ENCODE assay signal across 6 cellular contexts in the genomic region with DNA sequence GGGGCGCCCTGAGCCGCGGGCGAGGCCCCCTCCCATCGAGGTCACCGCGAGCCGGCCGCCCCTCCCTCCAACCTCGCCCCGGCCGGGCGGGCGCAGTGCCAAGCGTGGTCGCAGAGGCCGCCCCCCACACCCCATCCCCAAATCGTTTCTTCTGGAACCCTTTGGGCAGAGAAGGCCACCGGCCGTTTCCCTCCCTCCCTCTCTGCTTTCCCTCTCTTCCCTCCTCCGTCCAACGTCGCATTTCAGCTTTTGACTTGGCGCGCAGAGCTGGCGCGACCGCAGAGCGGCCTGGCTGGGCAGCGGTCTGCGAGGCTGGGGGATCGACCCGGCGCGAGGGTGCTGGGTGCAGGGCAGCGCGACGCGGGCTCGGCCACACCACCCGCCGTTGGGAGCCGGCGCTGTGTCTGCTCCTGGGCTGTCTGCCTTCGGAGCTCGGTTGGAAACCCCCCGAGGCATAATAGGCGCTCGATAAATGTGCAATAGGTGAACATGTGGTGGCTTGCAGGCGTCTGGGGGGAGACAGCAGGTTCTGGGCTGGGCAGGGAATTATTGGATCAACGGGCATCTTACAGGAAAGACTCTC. TPM values are rescaled to one million over a fixed set of nuclear protein-coding genes. Genes with fewer than 3 reads are reported as not detected.
DNase-seq lines count a peak whose midpoint lies in the region; ATAC-seq and TF ChIP-seq lines count a peak whose summit lies in the region.

No MANE protein-coding gene starts in this region.

- intact Hi-C loops in prostate gland (cut with DNase I) = no loop called here

- H3K36me3 Mint-ChIP-seq in chondrocyte (ENCODE audit: low read depth) = no peaks in the 10 kb centered on the region

- peak overlapping the region; percentile 45 to 55 for H3K27ac ChIP-seq in prostate gland

- peak overlapping the region; percentile 70 for H3K4me3 Mint-ChIP-seq in chondrocyte (ENCODE audit: unreplicated experiment)

- H3K4me3 ChIP-seq in LNCaP clone FGC (ENCODE audit: low read depth, low read length) (peak overlapping the region; percentile 42), prostate gland (peak overlapping the region; percentile 36 to 49)

- H3K4me1 Mint-ChIP-seq in chondrocyte (ENCODE audit: low read depth) = peaks cover 27% of the 10 kb centered on the region

- no peaks in the 10 kb centered on the region for H3K9me3 ChIP-seq in prostate gland

- H3K4me1 ChIP-seq in prostate gland (replicated peaks) = peaks cover 7% of the 10 kb centered on the region

- DNase-seq in AG20443 (ENCODE audit: low spot score) (peak; percentile 40), LNCaP clone FGC (ENCODE audit: low read depth) (no peak), chondrocyte (ENCODE audit: low spot score) (peak; percentile 64), prostate gland (ENCODE audit: low spot score) (peak; percentile 56), SKM-1 treated with dmso at 0.1 percent for 144 hours (lab: John Stamatoyannopoulos, UW; ENCODE audit: unreplicated experiment) (no peak)

- peak overlapping the region; percentile 12 for H3K27ac Mint-ChIP-seq in chondrocyte (ENCODE audit: unreplicated experiment)

- H3K36me3 ChIP-seq in prostate gland = no peaks in the 10 kb centered on the region

- ATAC-seq in GM18909 (IDR thresholded peaks at IDR 0.05; ENCODE audit: poor library complexity, unreplicated experiment) = no peak

- no peaks in the 10 kb centered on the region for H3K9me3 Mint-ChIP-seq in chondrocyte (ENCODE audit: low read depth)

- TF ChIP-seq POLR2A in prostate gland (IDR thresholded peaks at IDR 0.05) = no peak

- TF ChIP-seq CTCF in LNCaP clone FGC (IDR thresholded peaks at IDR 0.05; ENCODE audit: control insufficient read depth, extremely low read depth, insufficient read depth) = no peak
- no peak for TF ChIP-seq CTCF in chondrocyte (IDR thresholded peaks at IDR 0.05)
- TF ChIP-seq CTCF in prostate gland (IDR thresholded peaks at IDR 0.05) = no peak

- H3K27me3 Mint-ChIP-seq in chondrocyte (ENCODE audit: low read depth) = no peaks in the 10 kb centered on the region

- WGBS in prostate gland = under 1% methylated on average over 48 of the region's 51 CpGs

- H3K27me3 ChIP-seq in prostate gland (replicated peaks; ENCODE audit: insufficient read depth) = no peaks in the 10 kb centered on the region

RNA-seq across cellular contexts. Expression of a gene that starts 2.9 kb away (rescaled TPM):
- total RNA-seq in chondrocyte = 1.5 to 2.1 TPM (median 1.8 TPM) in 3 replicates
- total RNA-seq in prostate gland = 1 to 10 TPM in 1 of 2 donors, not detected in 1; 1.4 TPM

RNA-seq across cellular contexts. Expression of a gene that starts 6.7 kb away (rescaled TPM):
- total RNA-seq in chondrocyte = 17.9 to 19.6 TPM (median 18.7 TPM) in 3 replicates
- total RNA-seq in prostate gland = 10 to 100 TPM; 22.4 to 26.2 TPM

RNA-seq across cellular contexts. Expression of a gene that starts 8.3 kb away (rescaled TPM):
- total RNA-seq in chondrocyte (3.9 to 6.5 TPM (median 5.5 TPM) in 3 replicates), prostate gland (10 to 100 TPM in 1 of 2 donors, 1 to 10 TPM in 1; 3.0 to 12.1 TPM)

RNA-seq across cellular contexts. Expression of a gene that starts 39.0 kb away (rescaled TPM):
- 4.9 to 7.7 TPM (median 7.6 TPM) in 3 replicates for total RNA-seq in chondrocyte
- 1 to 10 TPM; 7.3 to 8.0 TPM for total RNA-seq in prostate gland

RNA-seq across cellular contexts. Expression of a gene that starts 45.5 kb away (rescaled TPM):
- total RNA-seq in chondrocyte (168 to 200 TPM (median 197 TPM) in 3 replicates), prostate gland (100 to 1,000 TPM; 114 to 164 TPM)

Comparison
In these comparisons a context has a peak if more than half of its experiments do, and no peak if none do; other contexts are left out.
1. DNase-seq: peak in AG20443 (single experiment), chondrocyte (single experiment) and prostate gland (single experiment); none in LNCaP clone FGC (single experiment) and SKM-1 treated with dmso at 0.1 percent for 144 hours (single experiment).